Comparison of ENCODE assay signal across 13 cellular contexts in genomic region chr15:100727291-100727851, GRCh38.
A peak's percentile ranks its signal among the peaks of the same experiment; 100 is the strongest.
DNase-seq lines count a peak whose midpoint lies in the region; ATAC-seq and TF ChIP-seq lines count a peak whose summit lies in the region.
"Had no signal": no experiment of that assay in that cellular context is flagged by ENCODE, and none has a peak within 500 bp of the region (broad histone marks: within the 10 kb centered on the region; RNA-seq: fewer than 3 reads in every experiment).

No MANE protein-coding gene starts in this region.

- H3K4me1 ChIP-seq in right cardiac atrium (ENCODE audit: control insufficient read depth, insufficient read depth, low read length) (peaks cover 2% of the 10 kb centered on the region), breast epithelium (peaks cover 0 to 10% of the 10 kb centered on the region in 2 donors), left lung (peaks cover 6 to 7% of the 10 kb centered on the region in 2 donors), HAP-1 (no peaks in the 10 kb centered on the region)

- TF ChIP-seq POLR2A in breast epithelium (IDR thresholded peaks at IDR 0.05): no peak

- no peaks in the 10 kb centered on the region for H3K36me3 ChIP-seq in breast epithelium
- H3K36me3 ChIP-seq in left lung: no peaks in the 10 kb centered on the region
- H3K36me3 ChIP-seq in HAP-1 (replicated peaks): no peaks in the 10 kb centered on the region

- H3K27ac ChIP-seq in right cardiac atrium (ENCODE audit: low read length) (no peak overlapping the region), breast epithelium (peak overlapping the region; percentile 1 to 2), left lung (no peak overlapping the region)

- no peaks in the 10 kb centered on the region for H3K9me3 ChIP-seq in right cardiac atrium (ENCODE audit: control insufficient read depth, low read length)
- H3K9me3 ChIP-seq in breast epithelium: no peaks in the 10 kb centered on the region
- no peaks in the 10 kb centered on the region for H3K9me3 ChIP-seq in left lung
- H3K9me3 ChIP-seq in HAP-1: no peaks in the 10 kb centered on the region

- intact Hi-C loops in left cardiac atrium (cut with DNase I) (no loop called here), right cardiac atrium (cut with DNase I) (no loop called here), breast epithelium (cut with DNase I; ENCODE audit: low total_unique reads) (no loop called here), left lung (cut with DNase I) (no loop called here)

- H3K4me3 ChIP-seq in right cardiac atrium (ENCODE audit: low read length) (no peak overlapping the region), breast epithelium (peak overlapping the region in 1 of 3 donors; percentile 29), left lung (no peak overlapping the region), HAP-1 (no peak overlapping the region)

- H3K27me3 ChIP-seq in right cardiac atrium (ENCODE audit: control insufficient read depth, insufficient read depth): no peaks in the 10 kb centered on the region
- no peaks in the 10 kb centered on the region for H3K27me3 ChIP-seq in breast epithelium
- no peaks in the 10 kb centered on the region for H3K27me3 ChIP-seq in left lung
- no peaks in the 10 kb centered on the region for H3K27me3 ChIP-seq in HAP-1 (ENCODE audit: low read depth)

- ATAC-seq in left cardiac atrium (peak in 1 of 2 donors; percentile 59), right cardiac atrium (no peak), left lung (peak; percentile 28)
- ATAC-seq: activated CD4-positive, alpha-beta T cell treated with anti-CD3 and anti-CD28 coated beads for 36 hours had no signal

- DNase-seq in left cardiac atrium: peak; percentile 40
- DNase-seq in right cardiac atrium: no peak
- DNase-seq in breast epithelium (ENCODE audit: low spot score in 2 of 2): peak; percentile 31 to 51
- no peak for DNase-seq in left lung
- DNase-seq in HAP-1 (ENCODE audit: low spot score in 2 of 2): no peak
- no peak for DNase-seq in NCI-H128 (lab: John Stamatoyannopoulos, UW; ENCODE audit: unreplicated experiment)
- no peak for DNase-seq in RKO (ENCODE audit: low spot score)
- no peak for DNase-seq in DMS53 (lab: John Stamatoyannopoulos, UW)
- DNase-seq: activated CD4-positive, alpha-beta T cell treated with anti-CD3 and anti-CD28 coated beads for 36 hours; activated T-cell treated with anti-CD3 and anti-CD28 coated beads, Interleukin-2, amount 50 U/mL, for 48 hours; NCI-H2081 treated with DMSO at 0.1 percent for 48 hours; Right ventricle myocardium superior; substantia nigra had no signal

- WGBS in right cardiac atrium: 61% methylated on average over 21 of the region's 21 CpGs

- in situ Hi-C loops in HAP-1 (cut with MboI; ENCODE audit: low sequenced_read_pairs): no loop called here

- TF ChIP-seq CTCF in breast epithelium (IDR thresholded peaks at IDR 0.05) (no peak), left lung (IDR thresholded peaks at IDR 0.05) (no peak)

Comparison
In these comparisons a context has a peak if more than half of its experiments do, and no peak if none do; other contexts are left out.
1. DNase-seq: peak in left cardiac atrium (single experiment) and breast epithelium (2 of 2); none in right cardiac atrium (0 of 3), left lung (0 of 2), HAP-1 (0 of 2), NCI-H128 (single experiment), RKO (single experiment) and DMS53 (single experiment).
2. H3K27ac ChIP-seq: peak in breast epithelium (2 of 2); none in right cardiac atrium (single experiment) and left lung (0 of 2).